In genomic region chr2:176096986-176097819, GRCh38 we compare ENCODE assay signal across 9 cellular contexts. TPM values are rescaled to one million over a fixed set of nuclear protein-coding genes. Genes with fewer than 3 reads are reported as not detected.
A peak's percentile ranks its signal among the peaks of the same experiment; 100 is the strongest.
DNase-seq lines count a peak whose midpoint lies in the region; ATAC-seq lines count a peak whose summit lies in the region.
"Had no signal": no experiment of that assay in that cellular context is flagged by ENCODE, and none has a peak within 500 bp of the region (broad histone marks: within the 10 kb centered on the region; RNA-seq: fewer than 3 reads in every experiment).

No MANE protein-coding gene starts in this region.

- H3K36me3 ChIP-seq in BLaER1 treated with 17β-estradiol and CSF1 and Interleukin-3, amounts not matched to agents 10 nM and 100 nM, result no peaks in the 10 kb centered on the region

- peaks cover 6 to 19% (median 11%) of the 10 kb centered on the region in 10 experiments; a peak in 15 of 20 replicates for H3K4me1 ChIP-seq in BLaER1 treated with 17β-estradiol and CSF1 and Interleukin-3, amounts not matched to agents 10 nM and 100 nM
- peaks cover 25% of the 10 kb centered on the region for H3K4me1 ChIP-seq in mononuclear cell (ENCODE audit: insufficient read depth, low read length)

- peaks cover 0 to 93% (median 60%) of the 10 kb centered on the region in 11 experiments; a peak in 17 of 22 replicates for H4K20me1 ChIP-seq in BLaER1 treated with 17β-estradiol and CSF1 and Interleukin-3, amounts not matched to agents 10 nM and 100 nM

- H3K9ac ChIP-seq in BLaER1 treated with 17β-estradiol and CSF1 and Interleukin-3, amounts not matched to agents 10 nM and 100 nM, result peak overlapping the region in 10 of 11 experiments; percentile 15 to 74 (median 51); a peak in 15 of 22 replicates

- ATAC-seq in GM18907 (IDR thresholded peaks at IDR 0.05; ENCODE audit: unreplicated experiment) (peak; percentile 93), HG03280 (IDR thresholded peaks at IDR 0.05; ENCODE audit: unreplicated experiment) (peak; percentile 83)

- peak overlapping the region; percentile 77 to 99 (median 94) for H3K4me2 ChIP-seq in BLaER1 treated with 17β-estradiol and CSF1 and Interleukin-3, amounts not matched to agents 10 nM and 100 nM

- H3K27me3 ChIP-seq in BLaER1 treated with 17β-estradiol and CSF1 and Interleukin-3, amounts not matched to agents 10 nM and 100 nM, result peaks cover 100% of the 10 kb centered on the region in 11 experiments
- H3K27me3 ChIP-seq in mononuclear cell (ENCODE audit: insufficient read depth, low read length), result peaks cover 95% of the 10 kb centered on the region

- DNase-seq in NCI-H524 (lab: John Stamatoyannopoulos, UW) (peak; percentile 72 to 91), epidermal melanocyte (ENCODE audit: insufficient read length, low spot score) (peak; percentile 89)
- peak; percentile 52 to 66 for DNase-seq in activated CD4-positive, alpha-beta T cell treated with anti-CD3 and anti-CD28 coated beads, Interleukin-2, amount 50 U/mL, for 48 hours
- peak; percentile 30 for DNase-seq in stimulated activated CD8-positive, alpha-beta memory T cell treated with anti-CD3 and anti-CD28 coated beads, Interleukin-7, amount 100 ng/mL, for 24 hours (ENCODE audit: low read depth)

- H3K9me3 ChIP-seq in BLaER1 treated with 17β-estradiol and CSF1 and Interleukin-3, amounts not matched to agents 10 nM and 100 nM (replicated peaks in 1 of 11), result peaks cover 22 to 51% (median 34%) of the 10 kb centered on the region in 11 experiments
- H3K9me3 ChIP-seq in mononuclear cell (ENCODE audit: low read depth, low read length), result no peaks in the 10 kb centered on the region

- H3K27ac ChIP-seq in BLaER1 treated with 17β-estradiol and CSF1 and Interleukin-3, amounts not matched to agents 10 nM and 100 nM, result no peak overlapping the region

- peak overlapping the region; percentile 50 to 69 (median 58) for H3K4me3 ChIP-seq in BLaER1 treated with 17β-estradiol and CSF1 and Interleukin-3, amounts not matched to agents 10 nM and 100 nM
- H3K4me3 ChIP-seq in mononuclear cell (ENCODE audit: low read length), result peak overlapping the region; percentile 2

RNA-seq across cellular contexts. Expression of gene HOXD12, which starts 2.4 kb away (rescaled TPM):
- total RNA-seq in mononuclear cell, result not detected
- total RNA-seq: activated CD8-positive, alpha-beta memory T cell treated with anti-CD3 and anti-CD28 coated beads for 36 hours had no signal

RNA-seq across cellular contexts. Expression of gene HOXD13, which starts 4.7 kb away (rescaled TPM):
- not detected for total RNA-seq in mononuclear cell
- total RNA-seq: activated CD8-positive, alpha-beta memory T cell treated with anti-CD3 and anti-CD28 coated beads for 36 hours had no signal

RNA-seq across cellular contexts. Expression of gene HOXD11, which starts 9.9 kb away (rescaled TPM):
- total RNA-seq in mononuclear cell, result not detected
- total RNA-seq: activated CD8-positive, alpha-beta memory T cell treated with anti-CD3 and anti-CD28 coated beads for 36 hours had no signal

RNA-seq across cellular contexts. Expression of gene EVX2, which starts 13.4 kb away (rescaled TPM):
- total RNA-seq in mononuclear cell, result not detected
- total RNA-seq: activated CD8-positive, alpha-beta memory T cell treated with anti-CD3 and anti-CD28 coated beads for 36 hours had no signal

RNA-seq across cellular contexts. Expression of gene HOXD10, which starts 19.4 kb away (rescaled TPM):
- total RNA-seq in mononuclear cell, result not detected
- total RNA-seq: activated CD8-positive, alpha-beta memory T cell treated with anti-CD3 and anti-CD28 coated beads for 36 hours had no signal

Comparison
In these comparisons a context has a peak if more than half of its experiments do, and no peak if none do; other contexts are left out.
1. DNase-seq: peak in every context shown above with its lines; median percentile 89 in epidermal melanocyte; 82 in NCI-H524; 59 in activated CD4-positive, alpha-beta T cell treated with anti-CD3 and anti-CD28 coated beads, Interleukin-2, amount 50 U/mL, for 48 hours; 30 in stimulated activated CD8-positive, alpha-beta memory T cell treated with anti-CD3 and anti-CD28 coated beads, Interleukin-7, amount 100 ng/mL, for 24 hours.